In the genomic region with DNA sequence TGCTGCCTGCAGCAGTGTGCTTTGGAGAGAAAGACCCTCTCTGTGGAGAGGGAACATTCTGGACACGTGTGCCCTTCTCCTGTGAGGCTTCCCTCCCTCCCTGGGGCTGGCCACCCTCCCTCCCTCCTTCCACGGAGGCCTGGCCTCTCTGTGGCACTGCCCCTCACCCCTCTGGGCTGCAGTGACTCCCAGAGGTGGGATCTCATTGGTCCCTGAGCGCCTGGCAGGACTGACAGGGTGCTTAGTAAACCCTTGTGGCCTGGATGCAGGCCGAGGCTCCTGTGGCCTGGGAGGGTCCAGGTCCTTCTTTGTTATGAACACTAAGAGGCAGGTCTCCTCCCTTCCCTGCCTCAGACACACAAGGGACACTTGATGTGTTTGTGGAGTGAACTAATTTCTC, we compare ENCODE assay signal across 14 cellular contexts.
"Had no signal": no experiment of that assay in that cellular context is flagged by ENCODE, and none has a peak within 500 bp of the region (broad histone marks: within the 10 kb centered on the region; RNA-seq: fewer than 3 reads in every experiment).

No MANE protein-coding gene starts in this region.

- ATAC-seq: activated CD8-positive, alpha-beta T cell treated with anti-CD3 and anti-CD28 coated beads, Interleukin-2, amount 10 ng/mL, durations not matched to agents 7 days and 5 days; gastrocnemius medialis had no signal

- DNase-seq: activated CD8-positive, alpha-beta memory T cell treated with anti-CD3 and anti-CD28 coated beads, Interleukin-2, amount 50 U/mL, for 48 hours; activated CD8-positive, alpha-beta T cell treated with anti-CD3 and anti-CD28 coated beads, Interleukin-2, amount 10 ng/mL, durations not matched to agents 7 days and 5 days; aorta; effector CD8-positive, alpha-beta T cell; gastrocnemius medialis; kidney; left ventricle myocardium inferior; nephron progenitor cell; stimulated activated CD4-positive, alpha-beta T cell treated with anti-CD3 and anti-CD28 coated beads, Interleukin-2, amount 100 ng/mL, for 48 hours; stimulated activated naive CD4-positive, alpha-beta T cell treated with Interleukin-2 at 50 U/mL for 16 hours; T-helper 9 cell; trophoblast cell had no signal

- H3K4me3 ChIP-seq: coronary artery, gastrocnemius medialis, left ventricle myocardium inferior had no signal

- H3K36me3 ChIP-seq: gastrocnemius medialis, left ventricle myocardium inferior had no signal

- H3K27ac ChIP-seq: coronary artery, epithelial cell of prostate, gastrocnemius medialis, left ventricle myocardium inferior had no signal

- H3K9me3 ChIP-seq: gastrocnemius medialis, left ventricle myocardium inferior had no signal
